ENCODE assay signal across 1 cellular context in genomic region chr5:180644129-180644824, GRCh38.
TF ChIP-seq lines count a peak whose summit lies in the region.

No MANE protein-coding gene starts in this region.

TF ChIP-seq in H1, 55 proteins besides CTCF, POLR2A, EP300 and RAD21:
- TF ChIP-seq EZH2 (IDR thresholded peaks at IDR 0.05; ENCODE audit: low read depth, low read length, severe bottlenecking) (no peak), SIRT6 (IDR thresholded peaks at IDR 0.05; ENCODE audit: low read length) (no peak), ASH2L (IDR thresholded peaks at IDR 0.05; ENCODE audit: low read length) (no peak), KDM4A (IDR thresholded peaks at IDR 0.05; ENCODE audit: low read depth, low read length, severe bottlenecking) (no peak), RBBP5 (IDR thresholded peaks at IDR 0.05; ENCODE audit: borderline replicate concordance, low read depth, low read length) (no peak), E2F6 (IDR thresholded peaks at IDR 0.05) (no peak), POLR2AphosphoS5 (IDR thresholded peaks at IDR 0.05; ENCODE audit: low read depth, low read length) (no peak), BRCA1 (IDR thresholded peaks at IDR 0.05; ENCODE audit: low read depth, low read length) (no peak), EGR1 (IDR thresholded peaks at IDR 0.05; ENCODE audit: borderline replicate concordance, low read depth, low read length) (no peak)
